19 cellular contexts compared by ENCODE assay signal in the genomic region with DNA sequence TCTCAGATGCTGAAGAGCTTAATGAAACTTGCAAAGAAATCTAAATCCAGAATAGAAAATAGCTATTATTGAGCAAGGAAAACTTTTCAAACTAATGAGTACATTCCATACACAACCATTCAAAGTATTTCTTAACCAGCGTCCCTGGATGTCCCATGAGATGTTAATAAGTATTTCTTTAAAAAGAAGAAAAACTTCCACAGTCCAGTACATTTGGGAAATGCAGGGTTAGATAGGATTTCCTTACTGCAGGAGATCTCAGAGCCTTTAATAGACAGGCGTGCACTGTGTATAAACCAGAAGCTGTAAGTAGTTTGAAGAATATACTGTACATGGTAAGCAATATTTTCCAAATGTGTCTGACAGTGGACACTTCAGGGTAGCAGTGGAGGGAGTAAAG.
"Had no signal": no experiment of that assay in that cellular context is flagged by ENCODE, and none has a peak within 500 bp of the region (broad histone marks: within the 10 kb centered on the region; RNA-seq: fewer than 3 reads in every experiment).

No MANE protein-coding gene starts in this region.

- H3K27ac Mint-ChIP-seq: activated CD8-positive, alpha-beta T cell treated with anti-CD3 and anti-CD28 coated beads for 36 hours; activated naive CD8-positive, alpha-beta T cell treated with anti-CD3 and anti-CD28 coated beads, Interleukin-2, amount 10 ng/mL, durations not matched to agents 7 days and 5 days; activated T-cell treated with anti-CD3 and anti-CD28 coated beads, Interleukin-2, amount 50 U/mL, for 72 hours; naive thymus-derived CD8-positive, alpha-beta T cell; T-helper 1 cell treated with Interleukin-12 subunit alpha and Interleukin-12 subunit beta and Interleukin-4 antibody, amounts not matched to agents 30 μg/mL and 1 μg/mL, for 36 hours had no signal

- H3K9me3 Mint-ChIP-seq: activated CD8-positive, alpha-beta T cell treated with anti-CD3 and anti-CD28 coated beads for 36 hours; activated naive CD8-positive, alpha-beta T cell treated with anti-CD3 and anti-CD28 coated beads, Interleukin-2, amount 10 ng/mL, durations not matched to agents 7 days and 5 days; activated T-cell treated with anti-CD3 and anti-CD28 coated beads, Interleukin-2, amount 50 U/mL, for 72 hours; immature natural killer cell; naive thymus-derived CD8-positive, alpha-beta T cell; T-helper 1 cell treated with Interleukin-12 subunit alpha and Interleukin-12 subunit beta and Interleukin-4 antibody, amounts not matched to agents 30 μg/mL and 1 μg/mL, for 36 hours had no signal

- H3K36me3 Mint-ChIP-seq: activated naive CD8-positive, alpha-beta T cell treated with anti-CD3 and anti-CD28 coated beads, Interleukin-2, amount 10 ng/mL, durations not matched to agents 7 days and 5 days; naive thymus-derived CD8-positive, alpha-beta T cell had no signal

- ATAC-seq: activated CD8-positive, alpha-beta T cell treated with anti-CD3 and anti-CD28 coated beads for 36 hours; activated T-cell treated with anti-CD3 and anti-CD28 coated beads, Interleukin-2, amount 50 U/mL, for 72 hours; mucosa of descending colon; naive thymus-derived CD8-positive, alpha-beta T cell had no signal

- H3K4me1 ChIP-seq: transverse colon had no signal

- FAIRE-seq: colon, small intestine had no signal

- H3K9me3 ChIP-seq: esophagus muscularis mucosa, mucosa of descending colon, transverse colon had no signal

- H3K4me3 ChIP-seq: cardiac muscle cell, esophagus muscularis mucosa, mucosa of descending colon, transverse colon had no signal

- DNase-seq: activated CD4-positive, alpha-beta T cell treated with anti-CD3 and anti-CD28 coated beads for 4 hours; activated CD8-positive, alpha-beta memory T cell treated with anti-CD3 and anti-CD28 coated beads, Interleukin-2, amount 50 U/mL, for 4 hours; activated CD8-positive, alpha-beta T cell treated with anti-CD3 and anti-CD28 coated beads for 36 hours; activated gamma-delta T cell treated with Interleukin-2 at 50 U/mL for 16 hours; activated naive CD8-positive, alpha-beta T cell treated with anti-CD3 and anti-CD28 coated beads, Interleukin-2, amount 10 ng/mL, durations not matched to agents 7 days and 5 days; activated T-cell treated with anti-CD3 and anti-CD28 coated beads, Interleukin-2, amount 50 U/mL, for 72 hours; aorta; immature natural killer cell; left cardiac atrium; mammary epithelial cell; mucosa of descending colon; naive thymus-derived CD8-positive, alpha-beta T cell; nucleus accumbens; small intestine; transverse colon had no signal

- H3K27ac ChIP-seq: cardiac muscle cell, esophagus muscularis mucosa, transverse colon had no signal
